ENCODE assay signal across 1 cellular context in genomic region chr10:119399466-119399865, GRCh38.
TF ChIP-seq lines count a peak whose summit lies in the region.

No MANE protein-coding gene starts in this region.

TF ChIP-seq in WTC11, 78 proteins besides CTCF, POLR2A, EP300 and RAD21:
- TF ChIP-seq ZNF532 (CRISPR knock-in tag; IDR thresholded peaks at IDR 0.05; ENCODE audit: borderline replicate concordance) = no peak
- TF ChIP-seq MLX (CRISPR knock-in tag; IDR thresholded peaks at IDR 0.05) = no peak
- TF ChIP-seq CDX4 (CRISPR knock-in tag; IDR thresholded peaks at IDR 0.05; ENCODE audit: borderline replicate concordance) = no peak
- TF ChIP-seq NR2C2 (CRISPR knock-in tag; IDR thresholded peaks at IDR 0.05) = no peak
- no peak for TF ChIP-seq ATF2 (CRISPR knock-in tag; IDR thresholded peaks at IDR 0.05; ENCODE audit: borderline replicate concordance, low read depth)
- TF ChIP-seq FOXJ3 (CRISPR knock-in tag; IDR thresholded peaks at IDR 0.05; ENCODE audit: borderline replicate concordance) = no peak
